ENCODE assay signal across 8 cellular contexts in the genomic region with DNA sequence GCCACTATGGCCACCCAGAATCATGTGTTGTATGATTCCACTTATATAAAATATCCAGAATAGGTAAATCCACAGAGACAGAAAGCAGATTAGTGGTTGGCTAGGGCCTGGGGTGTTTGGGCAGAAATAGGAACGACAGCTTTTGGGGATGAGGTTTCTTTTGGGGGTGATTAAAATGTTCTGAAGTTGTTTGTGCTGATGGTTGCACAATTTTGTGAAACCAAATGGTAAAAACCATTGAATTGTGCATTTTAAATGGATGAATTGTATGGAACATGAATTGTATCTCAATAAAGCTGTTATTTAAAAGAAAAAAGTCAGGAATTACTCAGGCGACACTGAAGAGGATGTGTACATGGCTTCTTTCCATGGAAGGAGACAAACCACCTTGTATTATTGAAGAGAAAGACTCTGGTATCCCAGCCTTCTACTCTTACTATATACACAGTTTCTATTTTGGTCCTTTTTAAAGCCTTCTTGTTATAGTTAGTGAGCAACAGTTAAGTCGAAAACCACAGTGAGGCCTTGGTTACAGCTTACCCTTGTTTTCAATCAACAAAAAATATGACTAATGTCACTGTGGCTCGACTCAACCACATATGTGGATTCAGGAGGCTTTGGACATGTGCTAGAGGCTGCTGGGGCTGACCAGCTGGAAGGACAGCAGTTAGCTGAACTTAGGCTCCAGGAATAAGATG. TPM values are rescaled to one million over a fixed set of nuclear protein-coding genes. Genes with fewer than 3 reads are reported as not detected.
DNase-seq lines count a peak whose midpoint lies in the region; ATAC-seq and TF ChIP-seq lines count a peak whose summit lies in the region.

No MANE protein-coding gene starts in this region.

- no peak overlapping the region for H3K9ac ChIP-seq in Karpas-422 (ENCODE audit: low read length)
- no peak overlapping the region for H3K9ac ChIP-seq in parathyroid adenoma

- H3K36me3 ChIP-seq in Karpas-422 (ENCODE audit: insufficient read depth, low read length) = no peaks in the 10 kb centered on the region
- H3K36me3 ChIP-seq in parathyroid adenoma (ENCODE audit: control insufficient read depth, insufficient read depth, low read length) = no peaks in the 10 kb centered on the region
- no peaks in the 10 kb centered on the region for H3K36me3 ChIP-seq in WERI-Rb-1

- peak; percentile 84 for DNase-seq in GM12865 (ENCODE audit: low read depth)
- no peak for DNase-seq in Karpas-422
- peak; percentile 90 for DNase-seq in astrocyte of the hippocampus (ENCODE audit: low read depth, low spot score)
- DNase-seq in WERI-Rb-1 = no peak
- no peak for DNase-seq in SK-N-DZ (ENCODE audit: low spot score)
- DNase-seq in DMS 273 (lab: John Stamatoyannopoulos, UW; ENCODE audit: unreplicated experiment) = no peak

- H3K4me1 ChIP-seq in Karpas-422 (ENCODE audit: low read length) = no peaks in the 10 kb centered on the region
- H3K4me1 ChIP-seq in parathyroid adenoma = no peaks in the 10 kb centered on the region

- H3K79me2 ChIP-seq in Karpas-422 (ENCODE audit: low read length) (no peaks in the 10 kb centered on the region), parathyroid adenoma (no peaks in the 10 kb centered on the region)

- no peak overlapping the region; the same call in 1 of the 2 replicates for H3K4me3 ChIP-seq in GM12865 (ENCODE audit: low read depth, low read length)
- no peak overlapping the region for H3K4me3 ChIP-seq in Karpas-422 (ENCODE audit: low read length)
- no peak overlapping the region for H3K4me3 ChIP-seq in parathyroid adenoma (ENCODE audit: low read depth, low read length)
- no peak overlapping the region for H3K4me3 ChIP-seq in WERI-Rb-1 (ENCODE audit: low read depth, low read length)

- H3K27ac ChIP-seq in Karpas-422 (ENCODE audit: low read length) (no peak overlapping the region), parathyroid adenoma (no peak overlapping the region), WERI-Rb-1 (no peak overlapping the region)

- H4K20me1 ChIP-seq in Karpas-422 (ENCODE audit: insufficient read depth, low read depth, low read length) = no peaks in the 10 kb centered on the region

- H3K4me2 ChIP-seq in Karpas-422 (ENCODE audit: low read depth, low read length, poor library complexity, severe bottlenecking) (no peak overlapping the region), parathyroid adenoma (ENCODE audit: low read length) (no peak overlapping the region)

- H3K9me3 ChIP-seq in Karpas-422 (ENCODE audit: low read length) = no peaks in the 10 kb centered on the region
- H3K9me3 ChIP-seq in parathyroid adenoma (ENCODE audit: control insufficient read depth, low read length) = no peaks in the 10 kb centered on the region
- no peaks in the 10 kb centered on the region for H3K9me3 ChIP-seq in WERI-Rb-1 (ENCODE audit: severe bottlenecking)

- H3K27me3 ChIP-seq in Karpas-422 (ENCODE audit: low read length) (no peaks in the 10 kb centered on the region), parathyroid adenoma (ENCODE audit: control insufficient read depth, insufficient read depth, low read length) (no peaks in the 10 kb centered on the region), WERI-Rb-1 (ENCODE audit: insufficient read depth, low read depth, severe bottlenecking) (no peaks in the 10 kb centered on the region)

- no peaks in the 10 kb centered on the region for H3K9me2 ChIP-seq in Karpas-422 (replicated peaks; ENCODE audit: insufficient read depth, low read length)

- peak; percentile 83 for ATAC-seq in GM21619 (IDR thresholded peaks at IDR 0.05; ENCODE audit: unreplicated experiment)

- H2AFZ ChIP-seq in Karpas-422 (ENCODE audit: low read length) (0 out of 2 replicates have a peak overlapping the region, but pooled peaks have one; percentile 43), parathyroid adenoma (peak overlapping the region; percentile 18)

- TF ChIP-seq CTCF in GM12865 (IDR thresholded peaks at IDR 0.05; ENCODE audit: insufficient read depth, low read depth, low read length, missing control alignments) (no peak), parathyroid adenoma (IDR thresholded peaks at IDR 0.05) (no peak), WERI-Rb-1 (IDR thresholded peaks at IDR 0.05; ENCODE audit: low read depth, low read length) (no peak)

RNA-seq across cellular contexts. Expression of gene KMT2E, which starts 57.1 kb away (rescaled TPM):
- 95.3 and 107 TPM in 2 replicates for total RNA-seq in Karpas-422 (2014; rRNA removed; shearing (Covaris generic); ENCODE audit: low replicate concordance)
- polyA plus RNA-seq in SK-N-DZ (2014; cell fraction: cytosol; rRNA removed) = 24.2 and 29.9 TPM in 2 replicates
- 26.7 and 45.3 TPM in 2 replicates for polyA plus RNA-seq in SK-N-DZ (2014; cell fraction: nucleus; rRNA removed)

Comparison
In these comparisons a context has a peak if more than half of its experiments do, and no peak if none do; other contexts are left out.
1. DNase-seq: peak in GM12865 (single experiment) and astrocyte of the hippocampus (single experiment); none in Karpas-422 (single experiment), WERI-Rb-1 (single experiment), SK-N-DZ (single experiment) and DMS 273 (single experiment).